21 cellular contexts compared by ENCODE assay signal in the genomic region with DNA sequence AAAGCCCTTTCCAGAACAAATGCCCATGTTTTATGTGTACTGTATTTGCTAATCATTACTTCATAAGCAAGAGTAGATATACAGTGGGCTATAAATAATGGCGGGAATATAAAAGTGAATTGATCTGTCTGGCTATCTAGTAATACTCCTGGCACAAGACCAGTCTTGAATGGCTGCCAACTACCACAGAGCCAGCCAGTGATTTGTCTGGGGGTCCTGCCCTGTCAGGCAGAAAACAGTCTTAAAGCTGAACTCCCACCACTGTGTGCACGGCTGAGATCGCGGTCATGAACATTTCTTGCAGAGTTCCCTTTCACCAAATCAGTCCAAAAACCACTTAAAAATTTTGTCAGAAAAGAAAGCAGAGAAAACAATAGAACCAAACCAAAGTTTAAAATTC.
DNase-seq lines count a peak whose midpoint lies in the region; TF ChIP-seq lines count a peak whose summit lies in the region.
"Had no signal": no experiment of that assay in that cellular context is flagged by ENCODE, and none has a peak within 500 bp of the region (broad histone marks: within the 10 kb centered on the region; RNA-seq: fewer than 3 reads in every experiment).

No MANE protein-coding gene starts in this region.

- peaks cover 61% of the 10 kb centered on the region for H3K36me3 Mint-ChIP-seq in brain
- peaks cover 60% of the 10 kb centered on the region for H3K36me3 Mint-ChIP-seq in type B pancreatic cell
- H3K36me3 Mint-ChIP-seq in endodermal cell (ENCODE audit: low read depth) = no peaks in the 10 kb centered on the region
- H3K36me3 Mint-ChIP-seq: CD8-positive, alpha-beta T cell had no signal

- H3K27me3 Mint-ChIP-seq in brain = no peaks in the 10 kb centered on the region
- no peaks in the 10 kb centered on the region for H3K27me3 Mint-ChIP-seq in type B pancreatic cell
- peaks cover 32% of the 10 kb centered on the region for H3K27me3 Mint-ChIP-seq in endodermal cell (ENCODE audit: insufficient read depth)

- peak; percentile 24 for DNase-seq in NCI-H1105 treated with DMSO at 0.1 percent for 48 hours (lab: John Stamatoyannopoulos, UW)
- no peak for DNase-seq in NCI-H1105 (lab: John Stamatoyannopoulos, UW)
- peak; percentile 41 for DNase-seq in NCI-H446 treated with DMSO at 0.1 percent for 48 hours (lab: John Stamatoyannopoulos, UW)
- no peak for DNase-seq in type B pancreatic cell (ENCODE audit: extremely low spot score, unreplicated experiment)
- no peak for DNase-seq in endodermal cell
- no peak for DNase-seq in T-helper 2 cell
- DNase-seq: 8988T; C1 segment of cervical spinal cord; CD8-positive, alpha-beta T cell; GOT3; HCEC 1CT; KBM-7; MM.1S; NCI-H1048; NCI-H2029 treated with DMSO at 0.1 percent for 48 hours; NCI-H510A; NCI-H82; Right ventricle myocardium superior; SW 1271 had no signal

- H3K9me3 Mint-ChIP-seq in brain (peaks cover 0 to 4% (median 2%) of the 10 kb centered on the region in 5 experiments), type B pancreatic cell (no peaks in the 10 kb centered on the region), endodermal cell (no peaks in the 10 kb centered on the region)
- H3K9me3 Mint-ChIP-seq: CD8-positive, alpha-beta T cell had no signal

- H3K36me3 ChIP-seq in endodermal cell (ENCODE audit: control insufficient read depth, insufficient read depth, low read length) = no peaks in the 10 kb centered on the region

- H3K27me3 ChIP-seq in endodermal cell (ENCODE audit: control insufficient read depth, insufficient read depth, low read length, poor library complexity, severe bottlenecking) = no peaks in the 10 kb centered on the region

- H3K9me3 ChIP-seq in endodermal cell (ENCODE audit: control insufficient read depth, low read length) = no peaks in the 10 kb centered on the region

- no peak overlapping the region for H3K9ac ChIP-seq in endodermal cell (ENCODE audit: extremely low read depth, low read length, poor library complexity, severe bottlenecking)

- peaks cover 78% of the 10 kb centered on the region for H3K4me1 Mint-ChIP-seq in brain
- H3K4me1 Mint-ChIP-seq in type B pancreatic cell (ENCODE audit: unreplicated experiment) = peaks cover 38% of the 10 kb centered on the region
- peaks cover 5% of the 10 kb centered on the region for H3K4me1 Mint-ChIP-seq in endodermal cell

- peak overlapping the region; percentile 18 to 93 (median 81) for H3K27ac Mint-ChIP-seq in brain
- no peak overlapping the region for H3K27ac Mint-ChIP-seq in type B pancreatic cell
- no peak overlapping the region for H3K27ac Mint-ChIP-seq in endodermal cell
- H3K27ac Mint-ChIP-seq: CD8-positive, alpha-beta T cell had no signal

- H3K27ac ChIP-seq in endodermal cell (ENCODE audit: low read depth, low read length) = no peak overlapping the region
- H3K27ac ChIP-seq: HL-60 had no signal

- TF ChIP-seq CTCF in brain (conservative IDR thresholded peaks at IDR 0.05) (no peak), type B pancreatic cell (conservative IDR thresholded peaks at IDR 0.05) (no peak), endodermal cell (conservative IDR thresholded peaks at IDR 0.05) (no peak)

- H3K4me1 ChIP-seq in endodermal cell (ENCODE audit: control insufficient read depth, insufficient read depth, low read length) = no peaks in the 10 kb centered on the region

- 100% methylated on average over 1 to 4 of the region's 4 CpGs for WGBS in endodermal cell (ENCODE audit: insufficient coverage in 1 of 2, insufficient read length in 1 of 2), 2 experiments

- H3K4me3 Mint-ChIP-seq in brain (peak overlapping the region; percentile 1 to 62 (median 15)), type B pancreatic cell (peak overlapping the region; percentile 18), endodermal cell (no peak overlapping the region)
- H3K4me3 Mint-ChIP-seq: CD8-positive, alpha-beta T cell had no signal

- no peak overlapping the region for H3K4me3 ChIP-seq in endodermal cell (ENCODE audit: low read length)

Comparison
In these comparisons a context has a peak if more than half of its experiments do, and no peak if none do; other contexts are left out.
1. DNase-seq: peak in NCI-H1105 treated with DMSO at 0.1 percent for 48 hours (single experiment) and NCI-H446 treated with DMSO at 0.1 percent for 48 hours (single experiment); none in NCI-H1105 (single experiment), type B pancreatic cell (single experiment), endodermal cell (single experiment) and T-helper 2 cell (0 of 5).
2. H3K27ac Mint-ChIP-seq: peak in brain (5 of 5); none in type B pancreatic cell (single experiment) and endodermal cell (single experiment).